23 cellular contexts compared by ENCODE assay signal in the genomic region with DNA sequence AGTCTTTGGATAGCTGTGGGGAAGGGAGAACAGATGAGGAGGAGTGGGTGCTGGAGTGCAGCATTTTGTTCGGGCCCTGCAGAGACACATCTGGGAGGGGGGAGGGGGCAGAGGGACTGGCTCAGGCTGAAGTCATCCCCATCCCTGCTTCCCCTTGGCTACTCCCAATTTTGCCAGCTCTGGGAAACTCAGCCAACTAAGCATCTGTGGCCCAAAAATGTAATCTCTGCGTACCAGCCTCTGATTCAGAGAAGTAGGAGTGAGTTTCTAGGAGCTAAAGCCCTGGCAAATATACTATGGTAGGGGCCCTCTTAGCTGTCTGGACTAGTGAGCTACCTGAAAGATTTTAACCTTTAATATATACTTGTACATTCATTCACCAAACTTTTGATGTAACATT.
"Had no signal": no experiment of that assay in that cellular context is flagged by ENCODE, and none has a peak within 500 bp of the region (broad histone marks: within the 10 kb centered on the region; RNA-seq: fewer than 3 reads in every experiment).

No MANE protein-coding gene starts in this region.

- H3K27ac ChIP-seq: prostate gland, spleen, tibial nerve, WERI-Rb-1 had no signal

- H3K9me3 ChIP-seq: ascending aorta, breast epithelium, gastroesophageal sphincter, prostate gland, spleen, tibial nerve had no signal

- H3K36me3 ChIP-seq: ascending aorta, breast epithelium, gastroesophageal sphincter, prostate gland, spleen, tibial nerve, WERI-Rb-1 had no signal

- H3K4me1 ChIP-seq: breast epithelium, prostate gland had no signal

- H3K4me3 Mint-ChIP-seq: central memory CD8-positive, alpha-beta T cell; effector memory CD8-positive, alpha-beta T cell; memory B cell; T-cell; T-helper 2 cell treated with Interferon-gamma antibody and Interleukin-4, amounts not matched to agents 5 μg/mL and 100 μg/mL, for 36 hours had no signal

- H3K4me1 Mint-ChIP-seq: central memory CD8-positive, alpha-beta T cell; memory B cell; T-cell had no signal

- ATAC-seq: activated naive CD4-positive, alpha-beta T cell treated with anti-CD3 and anti-CD28 coated beads, Interleukin-2, amount 50 U/mL, for 72 hours; effector memory CD8-positive, alpha-beta T cell; esophagus mucosa; T-cell had no signal

- DNase-seq: activated CD4-positive, alpha-beta T cell treated with anti-CD3 and anti-CD28 coated beads, Interleukin-2, amount 50 U/mL, for 1 hour; activated CD4-positive, CD25-positive, alpha-beta regulatory T cell treated with anti-CD3 and anti-CD28 coated beads, Interleukin-2, amount 50 U/mL, for 72 hours; activated T-cell treated with anti-CD3 and anti-CD28 coated beads, Interleukin-2, amount 50 U/mL, for 1 hour; effector memory CD8-positive, alpha-beta T cell; islet precursor cell; left cardiac atrium; spleen; stimulated activated CD4-positive, alpha-beta T cell treated with anti-CD3 and anti-CD28 coated beads, Interleukin-4, amount 100 ng/mL, for 24 hours; stimulated activated naive CD4-positive, alpha-beta T cell treated with Interleukin-2 at 50 U/mL for 16 hours; T-cell; WERI-Rb-1 had no signal

- FAIRE-seq: colon, endothelial cell of umbilical vein had no signal

- H3K27me3 ChIP-seq: ascending aorta, breast epithelium, gastroesophageal sphincter, tibial nerve had no signal

- H3K27ac Mint-ChIP-seq: activated naive CD4-positive, alpha-beta T cell treated with anti-CD3 and anti-CD28 coated beads, Interleukin-2, amount 50 U/mL, for 72 hours; effector memory CD8-positive, alpha-beta T cell; memory B cell; T-cell; T-helper 2 cell treated with Interferon-gamma antibody and Interleukin-4, amounts not matched to agents 5 μg/mL and 100 μg/mL, for 36 hours had no signal

- H3K36me3 Mint-ChIP-seq: activated naive CD4-positive, alpha-beta T cell treated with anti-CD3 and anti-CD28 coated beads, Interleukin-2, amount 50 U/mL, for 72 hours; memory B cell; T-cell had no signal

- H3K4me3 ChIP-seq: ascending aorta, breast epithelium, gastroesophageal sphincter, prostate gland, spleen, tibial nerve had no signal

- H3K9me3 Mint-ChIP-seq: activated naive CD4-positive, alpha-beta T cell treated with anti-CD3 and anti-CD28 coated beads, Interleukin-2, amount 50 U/mL, for 72 hours; central memory CD8-positive, alpha-beta T cell; effector memory CD8-positive, alpha-beta T cell; T-cell; T-helper 2 cell treated with Interferon-gamma antibody and Interleukin-4, amounts not matched to agents 5 μg/mL and 100 μg/mL, for 36 hours had no signal
